26 cellular contexts compared by ENCODE assay signal in the genomic region with DNA sequence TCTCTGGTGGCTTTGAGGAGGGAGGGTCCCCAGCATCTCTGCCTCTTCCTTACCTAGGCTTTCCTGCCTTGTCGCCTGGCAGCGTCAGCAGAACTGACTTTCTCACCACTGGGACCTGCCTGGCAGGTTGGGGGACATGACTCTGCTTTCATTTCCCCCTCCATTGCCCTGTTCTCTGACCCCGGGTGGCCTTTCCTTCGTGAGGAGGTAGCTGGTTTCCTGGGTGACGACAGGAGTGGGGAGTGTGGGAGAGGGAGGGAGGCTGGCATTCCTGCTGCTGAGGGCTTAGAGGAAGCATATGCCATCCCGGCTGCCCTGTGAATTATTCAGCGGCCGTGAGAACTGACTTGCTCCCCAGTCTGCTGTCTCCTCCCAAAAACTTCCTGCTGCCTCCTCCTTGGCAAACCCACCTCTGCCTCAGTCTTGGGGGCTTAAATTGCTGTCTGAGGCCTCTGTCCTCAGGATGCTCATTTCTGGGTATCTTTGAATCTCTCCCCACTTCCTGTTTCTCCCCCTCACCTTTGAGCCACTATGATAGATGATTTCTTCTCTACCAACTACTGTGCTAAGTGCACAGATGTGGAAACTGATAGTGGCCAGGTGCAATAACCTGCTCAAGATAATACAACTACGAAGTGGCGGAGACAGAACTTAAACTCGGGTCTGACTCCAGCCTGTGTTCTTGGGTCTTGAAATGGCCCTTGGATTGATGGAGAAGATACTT.
A peak's percentile ranks its signal among the peaks of the same experiment; 100 is the strongest.
DNase-seq lines count a peak whose midpoint lies in the region; ATAC-seq, FAIRE-seq and TF ChIP-seq lines count a peak whose summit lies in the region.
"Had no signal": no experiment of that assay in that cellular context is flagged by ENCODE, and none has a peak within 500 bp of the region (broad histone marks: within the 10 kb centered on the region; RNA-seq: fewer than 3 reads in every experiment).

No MANE protein-coding gene starts in this region.

- no peak for ATAC-seq in K562
- peak in 3 of 4 donors; percentile 38 to 65 (median 61) for ATAC-seq in pancreas
- no peak for ATAC-seq in esophagus mucosa
- ATAC-seq: activated CD8-positive, alpha-beta T cell treated with anti-CD3 and anti-CD28 coated beads for 36 hours; effector memory CD8-positive, alpha-beta T cell; heart left ventricle; right cardiac atrium had no signal

- CTCF ChIA-PET in K562 (lab: Yijun Ruan, JAX; ENCODE audit: low intra/inter-chr PET ratio) = no interaction called here

- H3K27me3 ChIP-seq in K562 (ENCODE audit: control insufficient read depth in 2 of 2, insufficient read depth in 2 of 2, low read length in 2 of 2) (peaks cover 12 to 33% of the 10 kb centered on the region in 2 experiments; a peak in 4 of 5 replicates), pancreas (no peaks in the 10 kb centered on the region), tibial artery (peaks cover 0 to 44% of the 10 kb centered on the region in 2 donors)
- H3K27me3 ChIP-seq: colonic mucosa had no signal

- no peak overlapping the region for H3K27ac ChIP-seq in K562 (ENCODE audit: extremely low read depth, low read depth, low read length)
- H3K27ac ChIP-seq in pancreas = no peak overlapping the region
- H3K27ac ChIP-seq in tibial artery = no peak overlapping the region
- H3K27ac ChIP-seq: colonic mucosa, heart left ventricle, parathyroid adenoma, suprapubic skin had no signal

- H3K79me2 ChIP-seq in K562 (ENCODE audit: control insufficient read depth, insufficient read depth, low read length) = no peaks in the 10 kb centered on the region
- H3K79me2 ChIP-seq: parathyroid adenoma had no signal

- BruUV-seq in K562 (replicated peaks; lab: Mats Ljungman, UMichigan) = no TSS peak

- TF ChIP-seq EP300 in K562 (IDR thresholded peaks at IDR 0.05; ENCODE audit: low read length) = no peak

- peaks cover 6% of the 10 kb centered on the region for H4K20me1 ChIP-seq in K562 (replicated peaks; ENCODE audit: control insufficient read depth, insufficient read depth, low read length)

- H2AFZ ChIP-seq in K562 (ENCODE audit: low read depth, low read length) = no peak overlapping the region
- H2AFZ ChIP-seq: parathyroid adenoma had no signal

- intact Hi-C loops in K562 (cut with micrococcal nuclease) (no loop called here), pancreas (cut with DNase I) (no loop called here), tibial artery (cut with DNase I; ENCODE audit: low total_unique reads) (no loop called here)

- H3K9me3 ChIP-seq in K562 (replicated peaks; ENCODE audit: control insufficient read depth, insufficient read depth, low read depth, low read length) (no peaks in the 10 kb centered on the region), pancreas (no peaks in the 10 kb centered on the region), tibial artery (no peaks in the 10 kb centered on the region)
- H3K9me3 ChIP-seq: colonic mucosa, heart left ventricle, SK-N-SH, suprapubic skin had no signal

- H3K4me3 ChIP-seq in K562 (no peak overlapping the region), pancreas (no peak overlapping the region), tibial artery (no peak overlapping the region)
- H3K4me3 ChIP-seq: colonic mucosa, heart left ventricle, suprapubic skin had no signal

- TF ChIP-seq CTCF in K562 (IDR thresholded peaks at IDR 0.05 in 2 of 3, conservative IDR thresholded peaks at IDR 0.05 in 1 of 3; ENCODE audit: insufficient read depth in 2 of 3, low read depth in 1 of 3, low read length in 3 of 3) (no peak), pancreas (IDR thresholded peaks at IDR 0.05) (no peak), tibial artery (IDR thresholded peaks at IDR 0.05) (no peak)

- TF ChIP-seq RAD21 in K562 (CRISPR knock-in tag; conservative IDR thresholded peaks at IDR 0.05 in 1 of 2, IDR thresholded peaks at IDR 0.05 in 1 of 2) = no peak

- FAIRE-seq in K562 (lab: Jason Lieb, UNC) (no peak), pancreas (lab: Jason Lieb, UNC) (no peak)
- FAIRE-seq: D721Med, GM12892, H54 had no signal

- H3K9me1 ChIP-seq in K562 (ENCODE audit: control insufficient read depth, insufficient read depth, low read length) = no peaks in the 10 kb centered on the region

- no peak overlapping the region for H3K4me2 ChIP-seq in K562 (ENCODE audit: insufficient read depth, low read length)
- H3K4me2 ChIP-seq: SK-N-SH had no signal

- POLR2A ChIA-PET in K562 (lab: Yijun Ruan, JAX) = no interaction called here

- no peak overlapping the region for H3K9ac ChIP-seq in K562 (ENCODE audit: insufficient read depth in 1 of 2, low read depth in 2 of 2, low read length in 2 of 2)
- H3K9ac ChIP-seq: parathyroid adenoma, SK-N-SH had no signal

- in situ Hi-C loops in G401 (cut with HindIII; ENCODE audit: low sequenced_read_pairs) = no loop called here
- in situ Hi-C loops in K562 (cut with MboI) = no loop called here

- DNase-seq in G401 (ENCODE audit: low spot score) (peak; percentile 2), NCI-H1694 (lab: John Stamatoyannopoulos, UW) (peak; percentile 43), K562 (ENCODE audit: extremely low read depth in 1 of 4, low spot score in 3 of 4) (no peak), pancreas (no peak), tibial artery (no peak)
- no peak for DNase-seq in NK-92 treated with Interleukin-12 subunit alpha and Interleukin-12 subunit beta, amount 100 ng/mL, for 24 hours (lab: John Stamatoyannopoulos, UW)
- DNase-seq: activated CD4-positive, alpha-beta T cell treated with anti-CD3 and anti-CD28 coated beads for 1 hour; activated CD8-positive, alpha-beta T cell treated with anti-CD3 and anti-CD28 coated beads for 36 hours; activated effector memory CD4-positive, alpha-beta T cell treated with Interleukin-2 at 50 U/mL for 16 hours; activated T-cell treated with anti-CD3 and anti-CD28 coated beads for 4 hours; colonic mucosa; effector memory CD8-positive, alpha-beta T cell; foreskin fibroblast; heart left ventricle; NCI-H1105; NCI-H748 treated with DMSO at 0.1 percent for 48 hours; OCI-M1; right cardiac atrium; SK-N-SH; stimulated activated CD4-positive, alpha-beta T cell treated with anti-CD3 and anti-CD28 coated beads, Interleukin-4, amount 100 ng/mL, for 1 hour had no signal

- H3K4me1 ChIP-seq in K562 (replicated peaks in 1 of 2; ENCODE audit: control insufficient read depth in 2 of 2, insufficient read depth in 2 of 2, low read length in 2 of 2) (no peaks in the 10 kb centered on the region), pancreas (no peaks in the 10 kb centered on the region), tibial artery (no peaks in the 10 kb centered on the region)
- H3K4me1 ChIP-seq: colonic mucosa, heart left ventricle, parathyroid adenoma, suprapubic skin had no signal

- no peak for TF ChIP-seq POLR2A in K562 (conservative IDR thresholded peaks at IDR 0.05)

- H3K36me3 ChIP-seq in K562 (ENCODE audit: control insufficient read depth, insufficient read depth, low read length) (no peaks in the 10 kb centered on the region), pancreas (no peaks in the 10 kb centered on the region), tibial artery (no peaks in the 10 kb centered on the region)
- H3K36me3 ChIP-seq: colonic mucosa, heart left ventricle, suprapubic skin had no signal

- under 1% methylated on average over 11 of the region's 11 CpGs for WGBS in K562 (ENCODE audit: insufficient coverage, low coverage, missing lambda C conversion rate)
- 48 to 53% methylated on average over 11 of the region's 11 CpGs for WGBS in pancreas, 2 donors

TF ChIP-seq in K562, 482 proteins besides CTCF, POLR2A, EP300 and RAD21:
- TF ChIP-seq RNF2 (IDR thresholded peaks at IDR 0.05) (no peak), CBFA2T3 (IDR thresholded peaks at IDR 0.05) (peak; percentile 12; the same call in 1 of the 2 replicates), SPI1 (IDR thresholded peaks at IDR 0.05; ENCODE audit: borderline replicate concordance, low read depth, low read length) (peak; percentile 58; the same call in 1 of the 2 replicates)

Comparison
In these comparisons a context has a peak if more than half of its experiments do, and no peak if none do; other contexts are left out.
1. DNase-seq: peak in G401 (single experiment) and NCI-H1694 (single experiment); none in K562 (0 of 4), pancreas (0 of 6), tibial artery (0 of 2) and NK-92 treated with Interleukin-12 subunit alpha and Interleukin-12 subunit beta, amount 100 ng/mL, for 24 hours (single experiment).
2. ATAC-seq: peak in pancreas (3 of 4); none in K562 (single experiment) and esophagus mucosa (single experiment).